Comparison of ENCODE assay signal across 18 cellular contexts in genomic region chr6:54710430-54710829, GRCh38.
DNase-seq lines count a peak whose midpoint lies in the region; ATAC-seq and TF ChIP-seq lines count a peak whose summit lies in the region.
"Had no signal": no experiment of that assay in that cellular context is flagged by ENCODE, and none has a peak within 500 bp of the region (broad histone marks: within the 10 kb centered on the region; RNA-seq: fewer than 3 reads in every experiment).

No MANE protein-coding gene starts in this region.

- H3K27ac ChIP-seq in right atrium auricular region (peak overlapping the region in 1 of 2 donors; percentile 56), VCaP (peak overlapping the region; percentile 61)
- H3K27ac ChIP-seq: GM23248, SJCRH30 had no signal

- no peak overlapping the region for H3K4me3 ChIP-seq in right atrium auricular region
- H3K4me3 ChIP-seq: GM23248, K562, SJCRH30 had no signal

- TF ChIP-seq CTCF in right atrium auricular region (IDR thresholded peaks at IDR 0.05) = no peak
- no peak for TF ChIP-seq CTCF in VCaP (conservative IDR thresholded peaks at IDR 0.05)

- peak; percentile 89 for ATAC-seq in Right ventricle myocardium superior (ENCODE audit: poor library complexity)
- ATAC-seq in left ventricle myocardium superior = peak; percentile 79
- ATAC-seq: HCT116, K562 had no signal

- no peaks in the 10 kb centered on the region for H3K27me3 ChIP-seq in right atrium auricular region
- H3K27me3 ChIP-seq: SJCRH30 had no signal

- H3K9me3 ChIP-seq in right atrium auricular region = no peaks in the 10 kb centered on the region
- H3K9me3 ChIP-seq: Caco-2, SJCRH30 had no signal

- H3K36me3 ChIP-seq in right atrium auricular region = no peaks in the 10 kb centered on the region
- H3K36me3 ChIP-seq: SJCRH30 had no signal

- intact Hi-C loops in Right ventricle myocardium superior (cut with DNase I) = loop anchor here (10.0 kb wide), 1 partner anchor 354 kb away; no protein-coding TSS in a partner anchor
- intact Hi-C loops in left ventricle myocardium superior (cut with micrococcal nuclease) = loop anchor here (10.0 kb wide), 1 partner anchor 354 kb away; no protein-coding TSS in a partner anchor

- DNase-seq in Right ventricle myocardium superior (no peak), right atrium auricular region (ENCODE audit: low spot score) (no peak), left ventricle myocardium superior (no peak), NCI-H1694 treated with DMSO at 0.1 percent for 48 hours (lab: John Stamatoyannopoulos, UW) (no peak), SIG-M5 (lab: John Stamatoyannopoulos, UW) (no peak), A172 (ENCODE audit: low spot score) (no peak)
- DNase-seq: ACHN, AML-193, Caco-2, GM23248, NCI-H1436 treated with DMSO at 0.1 percent for 48 hours, NCI-H2081 treated with DMSO at 0.1 percent for 48 hours, NCI-H2227 treated with DMSO at 0.1 percent for 48 hours, NCI-H524 treated with DMSO at 0.1 percent for 48 hours, SJCRH30 had no signal

- peaks cover 0 to 4% of the 10 kb centered on the region in 2 donors for H3K4me1 ChIP-seq in right atrium auricular region
- H3K4me1 ChIP-seq: Caco-2, SJCRH30 had no signal
